ENCODE assay signal across 13 cellular contexts in the genomic region with DNA sequence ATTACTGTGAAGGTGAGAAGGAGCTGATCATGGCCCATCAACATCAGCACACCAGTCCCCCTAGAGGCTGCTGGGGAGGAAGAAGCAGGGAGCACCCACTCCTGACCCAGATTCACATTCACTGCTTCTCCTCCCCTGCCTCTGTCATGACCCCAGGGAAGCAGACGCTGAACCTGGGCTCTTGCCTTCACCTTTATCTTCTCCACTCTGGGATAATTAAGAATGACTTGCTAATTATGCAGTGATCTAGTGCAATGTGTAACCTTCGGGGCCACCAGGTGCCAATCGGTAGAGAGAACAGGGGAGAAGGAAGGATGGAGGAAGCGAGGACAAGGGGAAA. TPM values are rescaled to one million over a fixed set of nuclear protein-coding genes. Genes with fewer than 3 reads are reported as not detected.
DNase-seq lines count a peak whose midpoint lies in the region; ATAC-seq lines count a peak whose summit lies in the region.
"Had no signal": no experiment of that assay in that cellular context is flagged by ENCODE, and none has a peak within 500 bp of the region (broad histone marks: within the 10 kb centered on the region; RNA-seq: fewer than 3 reads in every experiment).

No MANE protein-coding gene starts in this region.

- H3K27me3 Mint-ChIP-seq in activated T-cell treated with anti-CD3 and anti-CD28 coated beads, Interleukin-2, amount 50 U/mL, for 24 hours, result no peaks in the 10 kb centered on the region
- H3K27me3 Mint-ChIP-seq in effector memory CD8-positive, alpha-beta T cell, result no peaks in the 10 kb centered on the region
- H3K27me3 Mint-ChIP-seq: activated naive CD4-positive, alpha-beta T cell treated with anti-CD3 and anti-CD28 coated beads, Interleukin-2, amount 50 U/mL, for 24 hours had no signal

- H3K9me3 Mint-ChIP-seq in activated T-cell treated with anti-CD3 and anti-CD28 coated beads, Interleukin-2, amount 50 U/mL, for 24 hours, result no peaks in the 10 kb centered on the region
- no peaks in the 10 kb centered on the region for H3K9me3 Mint-ChIP-seq in effector memory CD8-positive, alpha-beta T cell
- H3K9me3 Mint-ChIP-seq: activated naive CD4-positive, alpha-beta T cell treated with anti-CD3 and anti-CD28 coated beads, Interleukin-2, amount 50 U/mL, for 24 hours had no signal

- intact Hi-C loops in sciatic nerve (cut with DNase I), result no loop called here

- peak overlapping the region; percentile 62 for H3K27ac Mint-ChIP-seq in activated T-cell treated with anti-CD3 and anti-CD28 coated beads, Interleukin-2, amount 50 U/mL, for 24 hours
- H3K27ac Mint-ChIP-seq in effector memory CD8-positive, alpha-beta T cell, result peak overlapping the region; percentile 9 to 35
- H3K27ac Mint-ChIP-seq: activated naive CD4-positive, alpha-beta T cell treated with anti-CD3 and anti-CD28 coated beads, Interleukin-2, amount 50 U/mL, for 24 hours had no signal

- DNase-seq in activated T-cell treated with anti-CD3 and anti-CD28 coated beads, Interleukin-2, amount 50 U/mL, for 24 hours, result no peak
- DNase-seq in activated T-cell treated with anti-CD3 and anti-CD28 coated beads, Interleukin-2, amount 50 U/mL, for 48 hours, result no peak
- DNase-seq in effector memory CD8-positive, alpha-beta T cell, result no peak
- DNase-seq in sciatic nerve (ENCODE audit: low spot score), result no peak
- DNase-seq in COLO829 (ENCODE audit: low spot score), result no peak
- DNase-seq: activated CD4-positive, alpha-beta T cell treated with anti-CD3 and anti-CD28 coated beads for 4 hours; NCI-H1092 treated with DMSO at 0.1 percent for 48 hours; NCI-H69 had no signal

- peaks cover 21% of the 10 kb centered on the region for H3K4me1 Mint-ChIP-seq in activated T-cell treated with anti-CD3 and anti-CD28 coated beads, Interleukin-2, amount 50 U/mL, for 24 hours (ENCODE audit: low read depth)
- H3K4me1 Mint-ChIP-seq in effector memory CD8-positive, alpha-beta T cell (ENCODE audit: low read depth in 2 of 2), result peaks cover 13 to 28% of the 10 kb centered on the region in 2 donors

- ATAC-seq in HG03039 (IDR thresholded peaks at IDR 0.05; ENCODE audit: unreplicated experiment) (peak; percentile 13), sciatic nerve (peak; percentile 32), HG02852 (IDR thresholded peaks at IDR 0.05; ENCODE audit: unreplicated experiment) (no peak), HG03432 (IDR thresholded peaks at IDR 0.05; ENCODE audit: unreplicated experiment) (no peak)
- no peak for ATAC-seq in effector memory CD8-positive, alpha-beta T cell (replicated peaks)
- ATAC-seq: gastroesophageal sphincter had no signal

- H3K36me3 Mint-ChIP-seq in activated T-cell treated with anti-CD3 and anti-CD28 coated beads, Interleukin-2, amount 50 U/mL, for 24 hours (ENCODE audit: low read depth), result peaks cover 31% of the 10 kb centered on the region
- peaks cover 7% of the 10 kb centered on the region for H3K36me3 Mint-ChIP-seq in effector memory CD8-positive, alpha-beta T cell (ENCODE audit: insufficient read depth)

- H3K4me3 Mint-ChIP-seq in activated T-cell treated with anti-CD3 and anti-CD28 coated beads, Interleukin-2, amount 50 U/mL, for 24 hours, result no peak overlapping the region
- H3K4me3 Mint-ChIP-seq in effector memory CD8-positive, alpha-beta T cell, result no peak overlapping the region
- H3K4me3 Mint-ChIP-seq: activated naive CD4-positive, alpha-beta T cell treated with anti-CD3 and anti-CD28 coated beads, Interleukin-2, amount 50 U/mL, for 24 hours had no signal

RNA-seq across cellular contexts. Expression of a gene that starts 44.4 kb away (rescaled TPM):
- total RNA-seq in sciatic nerve, result 6.8 TPM

Comparison
In these comparisons a context has a peak if more than half of its experiments do, and no peak if none do; other contexts are left out.
1. ATAC-seq: peak in HG03039 (single experiment) and sciatic nerve (single experiment); none in effector memory CD8-positive, alpha-beta T cell (single experiment), HG02852 (single experiment) and HG03432 (single experiment).